ENCODE assay signal across 27 cellular contexts in genomic region chr1:154379301-154379700, GRCh38.
"Had no signal": no experiment of that assay in that cellular context is flagged by ENCODE, and none has a peak within 500 bp of the region (broad histone marks: within the 10 kb centered on the region; RNA-seq: fewer than 3 reads in every experiment).

No MANE protein-coding gene starts in this region.

- H3K27ac ChIP-seq: ascending aorta, cardiac muscle cell, VCaP had no signal

- H3K27me3 ChIP-seq: ascending aorta, cardiac muscle cell had no signal

- H3K36me3 ChIP-seq: ascending aorta, cardiac muscle cell had no signal

- H3K9me3 ChIP-seq: ascending aorta had no signal

- DNase-seq: activated B cell treated with CpG ODN at 0.5 μM for 24 hours; activated CD4-positive, alpha-beta memory T cell treated with anti-CD3 and anti-CD28 coated beads, Interleukin-2, amount 10 ng/mL, durations not matched to agents 7 days and 5 days; activated CD4-positive, alpha-beta T cell treated with anti-CD3 and anti-CD28 coated beads for 48 hours; activated CD4-positive, alpha-beta T cell treated with anti-CD3 and anti-CD28 coated beads, Interleukin-2, amount 10 ng/mL, durations not matched to agents 7 days and 5 days; activated CD4-positive, alpha-beta T cell treated with anti-CD3 and anti-CD28 coated beads, Interleukin-2, amount 50 U/mL, for 48 hours; activated CD4-positive, CD25-positive, alpha-beta regulatory T cell treated with anti-CD3 and anti-CD28 coated beads, Interleukin-2, amount 50 U/mL, for 72 hours; activated CD8-positive, alpha-beta memory T cell treated with anti-CD3 and anti-CD28 coated beads for 24 hours; activated CD8-positive, alpha-beta memory T cell treated with anti-CD3 and anti-CD28 coated beads, Interleukin-2, amount 10 ng/mL, durations not matched to agents 7 days and 5 days; activated CD8-positive, alpha-beta memory T cell treated with anti-CD3 and anti-CD28 coated beads, Interleukin-2, amount 50 U/mL, for 48 hours; activated CD8-positive, alpha-beta T cell treated with anti-CD3 and anti-CD28 coated beads, Interleukin-2, amount 10 ng/mL, durations not matched to agents 7 days and 5 days; activated gamma-delta T cell; activated naive CD4-positive, alpha-beta T cell treated with anti-CD3 and anti-CD28 coated beads, Interleukin-2, amount 10 ng/mL, durations not matched to agents 7 days and 5 days; activated naive CD4-positive, alpha-beta T cell treated with Interleukin-2 at 50 U/mL for 16 hours; activated naive CD8-positive, alpha-beta T cell treated with anti-CD3 and anti-CD28 coated beads, Interleukin-2, amount 10 ng/mL, durations not matched to agents 7 days and 5 days; activated naive CD8-positive, alpha-beta T cell treated with anti-CD3 and anti-CD28 coated beads, Interleukin-2, amount 50 U/mL, for 24 hours; activated T-cell treated with anti-CD3 and anti-CD28 coated beads, Interleukin-2, amount 50 U/mL, for 24 hours; activated T-cell treated with anti-CD3 and anti-CD28 coated beads, Interleukin-2, amount 50 U/mL, for 48 hours; amygdala; anterior cingulate cortex; caudate nucleus; cerebellar nuclear complex; T-helper 1 cell; T-helper 2 cell; T-helper 9 cell had no signal

- H3K4me1 ChIP-seq: ascending aorta had no signal

- H3K4me3 ChIP-seq: ascending aorta, cardiac muscle cell had no signal
